In the genomic region with DNA sequence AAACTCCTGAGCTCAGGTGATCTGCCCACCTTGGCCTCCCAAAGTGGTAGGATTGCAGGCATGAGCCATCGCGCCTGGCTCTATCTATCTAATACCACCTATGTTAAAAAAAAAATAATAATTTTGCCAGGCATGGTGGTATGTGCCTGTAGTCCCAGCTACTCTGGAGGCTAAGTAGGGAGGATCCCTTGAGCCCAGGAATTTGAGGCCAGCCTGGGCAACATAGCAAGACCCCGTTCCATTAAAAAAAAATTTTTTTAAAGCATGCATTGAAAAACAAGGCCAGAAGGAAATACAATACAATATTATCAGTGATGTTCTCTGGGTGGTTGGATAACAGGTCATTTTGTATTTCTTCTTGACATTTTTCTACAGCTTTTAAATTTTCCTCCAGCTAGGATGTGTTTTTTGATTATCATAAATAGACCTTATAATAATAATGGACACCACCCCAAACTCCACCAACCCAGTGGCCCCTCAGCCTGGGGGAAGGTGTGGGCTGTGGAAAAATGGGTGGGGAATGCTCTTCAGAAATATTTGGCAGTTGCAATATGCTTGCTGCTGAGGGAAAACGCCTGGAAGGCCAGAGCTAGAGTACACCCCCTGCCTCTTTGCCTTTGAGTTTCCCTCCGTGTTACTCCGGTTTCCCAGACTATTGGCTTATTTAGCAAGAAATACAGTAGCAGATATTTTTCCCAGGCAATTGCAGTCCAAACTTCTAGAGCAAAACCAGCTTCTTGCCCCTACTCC, we compare ENCODE assay signal across 19 cellular contexts. TPM values are rescaled to one million over a fixed set of nuclear protein-coding genes. Genes with fewer than 3 reads are reported as not detected.
A peak's percentile ranks its signal among the peaks of the same experiment; 100 is the strongest.
DNase-seq lines count a peak whose midpoint lies in the region; ATAC-seq and TF ChIP-seq lines count a peak whose summit lies in the region.
"Had no signal": no experiment of that assay in that cellular context is flagged by ENCODE, and none has a peak within 500 bp of the region (broad histone marks: within the 10 kb centered on the region; RNA-seq: fewer than 3 reads in every experiment).

No MANE protein-coding gene starts in this region.

- WGBS in mesenchymal stem cell, result 86% methylated on average over 3 of the region's 6 CpGs

- H3K27ac Mint-ChIP-seq in WTC11, result 0 out of 2 replicates have a peak overlapping the region, but pooled peaks have one; percentile 36
- H3K27ac Mint-ChIP-seq: CD4-positive, CD25-positive, alpha-beta regulatory T cell; HFFc6 had no signal

- H2BK12ac ChIP-seq in mesenchymal stem cell (ENCODE audit: low read length in 2 of 2), result no peak overlapping the region

- H3K36me3 ChIP-seq in left ventricle myocardium inferior (no peaks in the 10 kb centered on the region), right atrium auricular region (no peaks in the 10 kb centered on the region), mesenchymal stem cell (ENCODE audit: control insufficient read depth in 1 of 2, insufficient read depth in 2 of 2, low read depth in 1 of 2, low read length in 2 of 2) (no peaks in the 10 kb centered on the region), subcutaneous abdominal adipose tissue (ENCODE audit: control insufficient read depth in 5 of 5, insufficient read depth in 5 of 5, low read length in 5 of 5) (no peaks in the 10 kb centered on the region)

- no peaks in the 10 kb centered on the region for H3K27me3 ChIP-seq in left ventricle myocardium inferior (ENCODE audit: low read depth)
- H3K27me3 ChIP-seq in right atrium auricular region, result no peaks in the 10 kb centered on the region
- H3K27me3 ChIP-seq in mesenchymal stem cell (ENCODE audit: control insufficient read depth in 1 of 2, insufficient read depth in 1 of 2, low read length in 2 of 2), result no peaks in the 10 kb centered on the region
- H3K27me3 ChIP-seq in subcutaneous abdominal adipose tissue (ENCODE audit: control insufficient read depth in 5 of 5, insufficient read depth in 4 of 5, low read length in 5 of 5), result no peaks in the 10 kb centered on the region

- H3K14ac ChIP-seq in mesenchymal stem cell (ENCODE audit: low read length in 2 of 2), result no peak overlapping the region

- H3K18ac ChIP-seq in mesenchymal stem cell (ENCODE audit: low read depth in 1 of 2, low read length in 2 of 2), result no peak overlapping the region

- H3K4me2 ChIP-seq in mesenchymal stem cell (ENCODE audit: low read length, poor library complexity, severe bottlenecking), result no peak overlapping the region

- no peak overlapping the region for H3K9ac ChIP-seq in mesenchymal stem cell (ENCODE audit: low read length)
- peak overlapping the region in 1 of 5 donors; percentile 47 for H3K9ac ChIP-seq in subcutaneous abdominal adipose tissue (ENCODE audit: low read length in 5 of 5)

- TF ChIP-seq CTCF in left ventricle myocardium inferior (IDR thresholded peaks at IDR 0.05; ENCODE audit: borderline replicate concordance) (no peak), right atrium auricular region (IDR thresholded peaks at IDR 0.05) (no peak), WTC11 (IDR thresholded peaks at IDR 0.05) (no peak)

- no peak overlapping the region for H2BK120ac ChIP-seq in mesenchymal stem cell (ENCODE audit: low read depth, low read length)

- no peak overlapping the region for H3K4me3 Mint-ChIP-seq in WTC11
- H3K4me3 Mint-ChIP-seq: CD4-positive, CD25-positive, alpha-beta regulatory T cell; H9 had no signal

- H4K8ac ChIP-seq in mesenchymal stem cell (ENCODE audit: low read length), result no peak overlapping the region

- no peaks in the 10 kb centered on the region for H3K79me1 ChIP-seq in mesenchymal stem cell (replicated peaks; ENCODE audit: low read length, poor library complexity, severe bottlenecking)

- H2BK5ac ChIP-seq in mesenchymal stem cell (ENCODE audit: low read depth, low read length, poor library complexity, severe bottlenecking), result no peak overlapping the region

- H3K4me3 ChIP-seq in left ventricle myocardium inferior, result no peak overlapping the region
- no peak overlapping the region for H3K4me3 ChIP-seq in right atrium auricular region
- no peak overlapping the region for H3K4me3 ChIP-seq in mesenchymal stem cell (ENCODE audit: insufficient read depth in 1 of 2, low read depth in 1 of 2, low read length in 2 of 2)
- no peak overlapping the region for H3K4me3 ChIP-seq in subcutaneous abdominal adipose tissue (ENCODE audit: low read depth in 1 of 5, low read length in 5 of 5)

- H3K27ac ChIP-seq in left ventricle myocardium inferior (replicated peaks) (peak overlapping the region; percentile 32), right atrium auricular region (no peak overlapping the region), mesenchymal stem cell (ENCODE audit: low read length, poor library complexity, severe bottlenecking) (no peak overlapping the region), subcutaneous abdominal adipose tissue (ENCODE audit: low read depth, low read length) (peak overlapping the region; percentile 46)
- H3K27ac ChIP-seq: HL-60 had no signal

- no peak overlapping the region for H2AFZ ChIP-seq in mesenchymal stem cell (ENCODE audit: low read depth, low read length)

- H3K4me1 ChIP-seq in left ventricle myocardium inferior, result peaks cover 33% of the 10 kb centered on the region
- H3K4me1 ChIP-seq in right atrium auricular region, result peaks cover 0 to 25% of the 10 kb centered on the region in 2 donors
- peaks cover 3% of the 10 kb centered on the region for H3K4me1 ChIP-seq in mesenchymal stem cell (ENCODE audit: control insufficient read depth, insufficient read depth, low read depth, low read length)
- H3K4me1 ChIP-seq in subcutaneous abdominal adipose tissue (ENCODE audit: control insufficient read depth in 5 of 5, insufficient read depth in 5 of 5, low read length in 5 of 5), result peaks cover 3 to 36% (median 29%) of the 10 kb centered on the region in 5 donors

- ATAC-seq in WTC11, result no peak
- no peak for ATAC-seq in HG03342 (IDR thresholded peaks at IDR 0.05; ENCODE audit: unreplicated experiment)
- ATAC-seq: Panc1 had no signal

- H3K9me3 ChIP-seq in left ventricle myocardium inferior (replicated peaks), result no peaks in the 10 kb centered on the region
- no peaks in the 10 kb centered on the region for H3K9me3 ChIP-seq in right atrium auricular region
- H3K9me3 ChIP-seq in mesenchymal stem cell (ENCODE audit: control insufficient read depth, low read length), result no peaks in the 10 kb centered on the region
- no peaks in the 10 kb centered on the region for H3K9me3 ChIP-seq in subcutaneous abdominal adipose tissue (ENCODE audit: control insufficient read depth in 5 of 5, low read length in 5 of 5)

- H3K36me3 Mint-ChIP-seq in WTC11, result no peaks in the 10 kb centered on the region
- H3K36me3 Mint-ChIP-seq: CD4-positive, CD25-positive, alpha-beta regulatory T cell had no signal

- peaks cover 13% of the 10 kb centered on the region for H3K4me1 Mint-ChIP-seq in WTC11

- H3K9me3 Mint-ChIP-seq in WTC11, result peaks cover under 1% of the 10 kb centered on the region
- H3K9me3 Mint-ChIP-seq: CD4-positive, CD25-positive, alpha-beta regulatory T cell; H9; HFFc6 had no signal

- POLR2A ChIA-PET in WTC11 (lab: Charles Lee), result interaction anchor here (0.6 kb wide), 3 partner anchors 127 to 359 kb away, joined by 3 to 12 read pairs (median 3); no protein-coding TSS in a partner anchor

- intact Hi-C loops in left ventricle myocardium inferior (cut with micrococcal nuclease), result loop anchor here (5.0 kb wide), 1 partner anchor 68 kb away; no protein-coding TSS in a partner anchor

- CTCF ChIA-PET in WTC11 (lab: Charles Lee), result interaction anchor here (0.6 to 2.0 kb wide), 7 partner anchors 14 to 274 kb away, joined by 3 to 8 read pairs (median 4); no protein-coding TSS in a partner anchor

- peak overlapping the region; percentile 40 for H2BK15ac ChIP-seq in mesenchymal stem cell (ENCODE audit: low read depth, poor library complexity, severe bottlenecking)

- DNase-seq in left ventricle myocardium inferior, result no peak
- no peak for DNase-seq in right atrium auricular region (ENCODE audit: low spot score)
- no peak for DNase-seq in WTC11 (ENCODE audit: low spot score)
- DNase-seq in mesenchymal stem cell, result no peak
- DNase-seq in epidermal melanocyte (ENCODE audit: insufficient read length, low spot score), result no peak
- DNase-seq in NCI-H2029 (lab: John Stamatoyannopoulos, UW), result no peak
- DNase-seq: CD4-positive, CD25-positive, alpha-beta regulatory T cell; HFFc6; KG1; NCI-H1105; NCI-H146; NCI-H2029 treated with DMSO at 0.1 percent for 48 hours; NCI-H510A treated with DMSO at 0.1 percent for 48 hours; NCI-H748 treated with DMSO at 0.1 percent for 48 hours had no signal

- no peak overlapping the region for H4K91ac ChIP-seq in mesenchymal stem cell (ENCODE audit: low read length)

- H3K27me3 Mint-ChIP-seq in WTC11 (ENCODE audit: low read depth), result no peaks in the 10 kb centered on the region; the same call in 1 of the 2 replicates

- H3K23ac ChIP-seq in mesenchymal stem cell (ENCODE audit: low read length in 2 of 2), result no peak overlapping the region

- H2AK5ac ChIP-seq in mesenchymal stem cell (ENCODE audit: low read length, severe bottlenecking), result no peak overlapping the region

- no peak overlapping the region for H3K4ac ChIP-seq in mesenchymal stem cell (ENCODE audit: low read depth in 1 of 2, low read length in 2 of 2)

TF ChIP-seq in WTC11, 78 proteins besides CTCF, POLR2A, EP300 and RAD21:
- no peak for TF ChIP-seq GTF2I (CRISPR knock-in tag; conservative IDR thresholded peaks at IDR 0.05)
- TF ChIP-seq CREB1 (CRISPR knock-in tag; IDR thresholded peaks at IDR 0.05), result no peak
- peak; percentile 34; the same call in 1 of the 2 replicates for TF ChIP-seq ZNF121 (CRISPR knock-in tag; IDR thresholded peaks at IDR 0.05)
- no peak for TF ChIP-seq SMAD4 (CRISPR knock-in tag; IDR thresholded peaks at IDR 0.05)
- TF ChIP-seq IRF2 (CRISPR knock-in tag; IDR thresholded peaks at IDR 0.05; ENCODE audit: borderline replicate concordance, low read depth), result no peak

RNA-seq across cellular contexts. Expression of a gene that starts 45.4 kb away (rescaled TPM):
- 36.7 TPM for total RNA-seq in left ventricle myocardium inferior
- 10 to 100 TPM; 25.2 to 29.1 TPM for total RNA-seq in right atrium auricular region
- 46.5 to 49.1 TPM (median 47.4 TPM) in 3 replicates for total RNA-seq in WTC11 (2021)
- 12.8 TPM for polyA plus RNA-seq in mesenchymal stem cell (2013, experiment 1 of 2)
- polyA plus RNA-seq in mesenchymal stem cell (2013, experiment 2 of 2), result 12.1 TPM

Comparison
In these comparisons a context has a peak if more than half of its experiments do, and no peak if none do; other contexts are left out.
1. H3K27ac ChIP-seq: peak in left ventricle myocardium inferior (single experiment) and subcutaneous abdominal adipose tissue (single experiment); none in right atrium auricular region (0 of 2) and mesenchymal stem cell (single experiment).